22 cellular contexts compared by ENCODE assay signal in genomic region chr1:60598055-60598910, GRCh38.
"Had no signal": no experiment of that assay in that cellular context is flagged by ENCODE, and none has a peak within 500 bp of the region (broad histone marks: within the 10 kb centered on the region; RNA-seq: fewer than 3 reads in every experiment).

No MANE protein-coding gene starts in this region.

- ATAC-seq: activated CD4-positive, alpha-beta T cell treated with anti-CD3 and anti-CD28 coated beads for 36 hours; activated T-cell treated with anti-CD3 and anti-CD28 coated beads, Interleukin-2, amount 50 U/mL, for 72 hours had no signal

- H3K27me3 Mint-ChIP-seq: activated CD4-positive, alpha-beta memory T cell treated with anti-CD3 and anti-CD28 coated beads, Interleukin-2, amount 10 ng/mL, durations not matched to agents 7 days and 5 days; activated naive CD4-positive, alpha-beta T cell treated with anti-CD3 and anti-CD28 coated beads, Interleukin-2, amount 10 ng/mL, durations not matched to agents 7 days and 5 days; activated naive CD8-positive, alpha-beta T cell treated with anti-CD3 and anti-CD28 coated beads, Interleukin-2, amount 10 ng/mL, durations not matched to agents 7 days and 5 days had no signal

- H3K4me3 Mint-ChIP-seq: activated CD4-positive, alpha-beta memory T cell treated with anti-CD3 and anti-CD28 coated beads, Interleukin-2, amount 10 ng/mL, durations not matched to agents 7 days and 5 days; activated CD4-positive, alpha-beta T cell treated with anti-CD3 and anti-CD28 coated beads for 36 hours; activated naive CD4-positive, alpha-beta T cell treated with anti-CD3 and anti-CD28 coated beads, Interleukin-2, amount 10 ng/mL, durations not matched to agents 7 days and 5 days; activated naive CD8-positive, alpha-beta T cell treated with anti-CD3 and anti-CD28 coated beads, Interleukin-2, amount 10 ng/mL, durations not matched to agents 7 days and 5 days; activated T-cell treated with anti-CD3 and anti-CD28 coated beads, Interleukin-2, amount 50 U/mL, for 72 hours had no signal

- H3K27ac Mint-ChIP-seq: activated CD4-positive, alpha-beta memory T cell treated with anti-CD3 and anti-CD28 coated beads, Interleukin-2, amount 10 ng/mL, durations not matched to agents 7 days and 5 days; activated CD4-positive, alpha-beta T cell treated with anti-CD3 and anti-CD28 coated beads for 36 hours; activated naive CD4-positive, alpha-beta T cell treated with anti-CD3 and anti-CD28 coated beads, Interleukin-2, amount 10 ng/mL, durations not matched to agents 7 days and 5 days; activated naive CD8-positive, alpha-beta T cell treated with anti-CD3 and anti-CD28 coated beads, Interleukin-2, amount 10 ng/mL, durations not matched to agents 7 days and 5 days; activated T-cell treated with anti-CD3 and anti-CD28 coated beads, Interleukin-2, amount 50 U/mL, for 72 hours; activated T-helper 2 cell treated with anti-CD3 and anti-CD28 coated beads, Interferon-gamma antibody, Interleukin-2, Interleukin-4, amounts not matched to agents 10 μg/mL and 5 μg/mL and 100 μg/mL, durations not matched to agents 14 hours and 24 hours and 36 hours had no signal

- H3K9me3 Mint-ChIP-seq: activated naive CD8-positive, alpha-beta T cell treated with anti-CD3 and anti-CD28 coated beads, Interleukin-2, amount 10 ng/mL, durations not matched to agents 7 days and 5 days had no signal

- H3K27me3 ChIP-seq: brain microvascular endothelial cell, cardiac muscle cell had no signal

- H3K27ac ChIP-seq: brain microvascular endothelial cell, cardiac muscle cell, VCaP had no signal

- DNase-seq: activated CD4-positive, alpha-beta memory T cell treated with anti-CD3 and anti-CD28 coated beads, Interleukin-2, amount 10 ng/mL, durations not matched to agents 7 days and 5 days; activated CD4-positive, alpha-beta T cell treated with anti-CD3 and anti-CD28 coated beads for 36 hours; activated CD4-positive, alpha-beta T cell treated with anti-CD3 and anti-CD28 coated beads, Interleukin-2, amount 50 U/mL, for 1 hour; activated gamma-delta T cell treated with Interleukin-2 at 50 U/mL for 16 hours; activated naive CD4-positive, alpha-beta T cell treated with anti-CD3 and anti-CD28 coated beads, Interleukin-2, amount 10 ng/mL, durations not matched to agents 7 days and 5 days; activated naive CD8-positive, alpha-beta T cell treated with anti-CD3 and anti-CD28 coated beads, Interleukin-2, amount 10 ng/mL, durations not matched to agents 7 days and 5 days; activated T-cell treated with anti-CD3 and anti-CD28 coated beads, Interleukin-2, amount 50 U/mL, for 72 hours; aorta; brain microvascular endothelial cell; Kasumi-1; KBM-7; NCI-H1105 treated with DMSO at 0.1 percent for 48 hours; NCI-H1436 treated with DMSO at 0.1 percent for 48 hours; NCI-H187; NCI-H2081; NCI-H524; SHP77 treated with DMSO at 0.1 percent for 48 hours; T-helper 2 cell had no signal

- H3K36me3 Mint-ChIP-seq: activated naive CD4-positive, alpha-beta T cell treated with anti-CD3 and anti-CD28 coated beads, Interleukin-2, amount 10 ng/mL, durations not matched to agents 7 days and 5 days; activated naive CD8-positive, alpha-beta T cell treated with anti-CD3 and anti-CD28 coated beads, Interleukin-2, amount 10 ng/mL, durations not matched to agents 7 days and 5 days had no signal

- H3K36me3 ChIP-seq: brain microvascular endothelial cell, cardiac muscle cell had no signal

- FAIRE-seq: RCC 7860 had no signal

- H3K4me1 Mint-ChIP-seq: activated CD4-positive, alpha-beta memory T cell treated with anti-CD3 and anti-CD28 coated beads, Interleukin-2, amount 10 ng/mL, durations not matched to agents 7 days and 5 days; activated CD4-positive, alpha-beta T cell treated with anti-CD3 and anti-CD28 coated beads for 36 hours; activated naive CD4-positive, alpha-beta T cell treated with anti-CD3 and anti-CD28 coated beads, Interleukin-2, amount 10 ng/mL, durations not matched to agents 7 days and 5 days; activated naive CD8-positive, alpha-beta T cell treated with anti-CD3 and anti-CD28 coated beads, Interleukin-2, amount 10 ng/mL, durations not matched to agents 7 days and 5 days had no signal

- H3K4me3 ChIP-seq: cardiac muscle cell had no signal
